Comparison of ENCODE assay signal across 22 cellular contexts in genomic region chr2:8039732-8040131, GRCh38.
"Had no signal": no experiment of that assay in that cellular context is flagged by ENCODE, and none has a peak within 500 bp of the region (broad histone marks: within the 10 kb centered on the region; RNA-seq: fewer than 3 reads in every experiment).

No MANE protein-coding gene starts in this region.

- H3K27ac ChIP-seq: cardiac muscle cell, SK-N-MC, VCaP had no signal

- H3K4me3 Mint-ChIP-seq: activated CD4-positive, alpha-beta memory T cell treated with anti-CD3 and anti-CD28 coated beads for 36 hours; activated CD4-positive, alpha-beta T cell treated with anti-CD3 and anti-CD28 coated beads, Interleukin-2, amount 10 ng/mL, durations not matched to agents 7 days and 5 days; activated naive CD4-positive, alpha-beta T cell treated with anti-CD3 and anti-CD28 coated beads for 36 hours; activated naive CD8-positive, alpha-beta T cell; activated T-helper 17 cell treated with anti-CD3 and anti-CD28 coated beads, Interleukin-2, amount 50 U/mL, for 72 hours; brain had no signal

- H3K4me1 Mint-ChIP-seq: activated CD4-positive, alpha-beta T cell treated with anti-CD3 and anti-CD28 coated beads, Interleukin-2, amount 10 ng/mL, durations not matched to agents 7 days and 5 days; activated T-helper 17 cell treated with anti-CD3 and anti-CD28 coated beads, Interleukin-2, amount 50 U/mL, for 72 hours; brain had no signal

- H3K36me3 ChIP-seq: cardiac muscle cell had no signal

- H3K36me3 Mint-ChIP-seq: activated naive CD8-positive, alpha-beta T cell; brain had no signal

- DNase-seq: activated CD4-positive, alpha-beta memory T cell treated with anti-CD3 and anti-CD28 coated beads for 36 hours; activated CD4-positive, alpha-beta T cell treated with anti-CD3 and anti-CD28 coated beads, Interleukin-2, amount 10 ng/mL, durations not matched to agents 7 days and 5 days; activated CD4-positive, CD25-positive, alpha-beta regulatory T cell; activated gamma-delta T cell; activated naive CD4-positive, alpha-beta T cell treated with anti-CD3 and anti-CD28 coated beads for 36 hours; activated T-cell treated with anti-CD3 and anti-CD28 coated beads for 4 hours; activated T-cell treated with anti-CD3 and anti-CD28 coated beads, Interleukin-2, amount 50 U/mL, for 48 hours; amygdala; Karpas-422; NCI-H146; NCI-H1930; NCI-H526; NCI-H774; T-helper 1 cell had no signal

- H3K27ac Mint-ChIP-seq: activated CD4-positive, alpha-beta memory T cell treated with anti-CD3 and anti-CD28 coated beads for 36 hours; activated CD4-positive, alpha-beta T cell treated with anti-CD3 and anti-CD28 coated beads, Interleukin-2, amount 10 ng/mL, durations not matched to agents 7 days and 5 days; activated naive CD4-positive, alpha-beta T cell treated with anti-CD3 and anti-CD28 coated beads for 36 hours; activated naive CD8-positive, alpha-beta T cell; activated T-helper 17 cell treated with anti-CD3 and anti-CD28 coated beads, Interleukin-2, amount 50 U/mL, for 72 hours; brain had no signal

- FAIRE-seq: astrocyte had no signal

- H3K27me3 Mint-ChIP-seq: activated CD4-positive, alpha-beta memory T cell treated with anti-CD3 and anti-CD28 coated beads for 36 hours; activated CD4-positive, alpha-beta T cell treated with anti-CD3 and anti-CD28 coated beads, Interleukin-2, amount 10 ng/mL, durations not matched to agents 7 days and 5 days; activated naive CD8-positive, alpha-beta T cell; activated T-helper 17 cell treated with anti-CD3 and anti-CD28 coated beads, Interleukin-2, amount 50 U/mL, for 72 hours had no signal

- H3K27me3 ChIP-seq: cardiac muscle cell had no signal

- ATAC-seq: activated T-helper 17 cell treated with anti-CD3 and anti-CD28 coated beads, Interleukin-2, amount 50 U/mL, for 72 hours; Right ventricle myocardium inferior had no signal

- H3K4me3 ChIP-seq: cardiac muscle cell, SK-N-MC had no signal
